In genomic region chr11:96075532-96075959, GRCh38 we compare ENCODE assay signal across 8 cellular contexts.
DNase-seq lines count a peak whose midpoint lies in the region; ATAC-seq and TF ChIP-seq lines count a peak whose summit lies in the region.

No MANE protein-coding gene starts in this region.

- H3K4me1 Mint-ChIP-seq in CD8-positive, alpha-beta T cell (ENCODE audit: low read depth): peaks cover 56% of the 10 kb centered on the region
- peaks cover 7% of the 10 kb centered on the region for H3K4me1 Mint-ChIP-seq in CD14-positive monocyte
- H3K4me1 Mint-ChIP-seq in glutamatergic neuron (ENCODE audit: low read depth, unreplicated experiment): peaks cover 17% of the 10 kb centered on the region

- no peak for ATAC-seq in CD8-positive, alpha-beta T cell
- peak; percentile 73 for ATAC-seq in GM19452 (IDR thresholded peaks at IDR 0.05; ENCODE audit: unreplicated experiment)
- peak; percentile 73 for ATAC-seq in HG03354 (IDR thresholded peaks at IDR 0.05; ENCODE audit: poor library complexity, severe bottlenecking, unreplicated experiment)
- no peak for ATAC-seq in left cardiac atrium

- peak overlapping the region; percentile 69 for H3K27ac Mint-ChIP-seq in CD8-positive, alpha-beta T cell
- peak overlapping the region in 2 of 7 donors; percentile 42 to 51 for H3K27ac Mint-ChIP-seq in CD14-positive monocyte
- H3K27ac Mint-ChIP-seq in glutamatergic neuron (ENCODE audit: unreplicated experiment): no peak overlapping the region

- H3K27ac ChIP-seq in CD8-positive, alpha-beta T cell (ENCODE audit: low read depth, low read length): no peak overlapping the region

- POLR2A ChIA-PET in CD8-positive, alpha-beta T cell (lab: Charles Lee): interaction anchor here (1.6 kb wide), 1 partner anchor 19 kb away, joined by 4 read pairs; no protein-coding TSS in a partner anchor

- peaks cover 4% of the 10 kb centered on the region for H3K4me1 ChIP-seq in CD8-positive, alpha-beta T cell (ENCODE audit: insufficient read depth, low read length)

- H3K36me3 ChIP-seq in CD8-positive, alpha-beta T cell (ENCODE audit: insufficient read depth, low read length): peaks cover 3% of the 10 kb centered on the region
- H3K36me3 ChIP-seq in MG63: no peaks in the 10 kb centered on the region

- no peak for DNase-seq in CD8-positive, alpha-beta T cell
- peak; percentile 3 for DNase-seq in germinal center (ENCODE audit: low spot score)
- DNase-seq in CD14-positive monocyte (ENCODE audit: low spot score): no peak
- DNase-seq in glutamatergic neuron: no peak
- no peak for DNase-seq in MG63
- no peak for DNase-seq in left cardiac atrium

- no peak for TF ChIP-seq CTCF in CD8-positive, alpha-beta T cell (IDR thresholded peaks at IDR 0.05)
- TF ChIP-seq CTCF in CD14-positive monocyte (IDR thresholded peaks at IDR 0.05) (no peak), glutamatergic neuron (IDR thresholded peaks at IDR 0.05; ENCODE audit: partially characterized antibody, unreplicated experiment) (no peak)

- no peaks in the 10 kb centered on the region for H3K27me3 Mint-ChIP-seq in CD8-positive, alpha-beta T cell (ENCODE audit: low read depth)
- H3K27me3 Mint-ChIP-seq in CD14-positive monocyte (ENCODE audit: low read depth in 3 of 3): no peaks in the 10 kb centered on the region
- H3K27me3 Mint-ChIP-seq in glutamatergic neuron (ENCODE audit: unreplicated experiment): peaks cover 2% of the 10 kb centered on the region

- H3K27me3 ChIP-seq in CD8-positive, alpha-beta T cell (ENCODE audit: insufficient read depth, low read length): no peaks in the 10 kb centered on the region
- H3K27me3 ChIP-seq in MG63: no peaks in the 10 kb centered on the region

- no peaks in the 10 kb centered on the region for H3K9me3 Mint-ChIP-seq in CD8-positive, alpha-beta T cell
- H3K9me3 Mint-ChIP-seq in CD14-positive monocyte (no peaks in the 10 kb centered on the region), glutamatergic neuron (ENCODE audit: unreplicated experiment) (no peaks in the 10 kb centered on the region)

- no peak overlapping the region for H3K4me3 ChIP-seq in CD8-positive, alpha-beta T cell (ENCODE audit: low read depth, low read length)
- no peak overlapping the region for H3K4me3 ChIP-seq in MG63

- H3K4me3 Mint-ChIP-seq in CD8-positive, alpha-beta T cell: no peak overlapping the region
- H3K4me3 Mint-ChIP-seq in CD14-positive monocyte (no peak overlapping the region), glutamatergic neuron (ENCODE audit: unreplicated experiment) (no peak overlapping the region)

- intact Hi-C loops in CD8-positive, alpha-beta T cell (cut with DNase I, micrococcal nuclease): no loop called here
- intact Hi-C loops in CD14-positive monocyte (cut with micrococcal nuclease) (no loop called here), left cardiac atrium (cut with DNase I) (no loop called here)

- CTCF ChIA-PET in CD8-positive, alpha-beta T cell (lab: Charles Lee): interaction anchor here (0.9 to 2.7 kb wide), 3 partner anchors 15 to 267 kb away, joined by 3 to 10 read pairs (median 6); partner anchors contain the start of gene MAML2

- no peaks in the 10 kb centered on the region for H3K9me3 ChIP-seq in CD8-positive, alpha-beta T cell (ENCODE audit: low read length)
- no peaks in the 10 kb centered on the region for H3K9me3 ChIP-seq in MG63

- H3K36me3 Mint-ChIP-seq in CD8-positive, alpha-beta T cell: peaks cover 56% of the 10 kb centered on the region
- H3K36me3 Mint-ChIP-seq in CD14-positive monocyte (peaks cover 3 to 6% of the 10 kb centered on the region in 2 donors), glutamatergic neuron (ENCODE audit: unreplicated experiment) (no peaks in the 10 kb centered on the region)

Comparison
In these comparisons a context has a peak if more than half of its experiments do, and no peak if none do; other contexts are left out.
1. ATAC-seq: peak in GM19452 (single experiment) and HG03354 (single experiment); none in CD8-positive, alpha-beta T cell (single experiment) and left cardiac atrium (0 of 2).